Comparison of ENCODE assay signal across 26 cellular contexts in the genomic region with DNA sequence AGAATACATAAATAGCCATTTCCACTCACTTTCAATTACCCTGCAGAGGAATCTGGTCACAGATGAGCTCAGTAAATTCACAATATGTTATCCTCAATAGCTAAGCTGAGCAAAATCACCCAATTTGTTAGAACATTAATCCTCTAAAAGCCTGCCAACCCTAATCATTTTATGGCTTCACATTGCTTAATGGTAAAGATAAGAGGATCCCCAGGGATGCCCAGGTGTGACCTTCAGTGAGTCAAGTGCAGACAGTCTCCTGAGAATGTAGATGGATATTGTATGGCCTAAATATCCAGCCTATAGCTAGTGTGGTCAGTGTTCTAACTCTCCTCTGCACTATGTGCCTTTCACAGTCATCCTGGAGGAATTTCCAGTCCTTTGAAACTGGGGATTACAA. TPM values are rescaled to one million over a fixed set of nuclear protein-coding genes. Genes with fewer than 3 reads are reported as not detected.
DNase-seq lines count a peak whose midpoint lies in the region; ATAC-seq, FAIRE-seq and TF ChIP-seq lines count a peak whose summit lies in the region.
"Had no signal": no experiment of that assay in that cellular context is flagged by ENCODE, and none has a peak within 500 bp of the region (broad histone marks: within the 10 kb centered on the region; RNA-seq: fewer than 3 reads in every experiment).

No MANE protein-coding gene starts in this region.

- H3K18ac ChIP-seq in mesendoderm (ENCODE audit: low read length): no peak overlapping the region

- H2BK5ac ChIP-seq in mesendoderm (ENCODE audit: low read length): no peak overlapping the region

- no peaks in the 10 kb centered on the region for H3K79me1 ChIP-seq in mesendoderm (ENCODE audit: low read length)

- H3K4me2 ChIP-seq in mesendoderm (ENCODE audit: low read length): no peak overlapping the region
- H3K4me2 ChIP-seq: GM23338 had no signal

- H3K27ac ChIP-seq in mesendoderm (ENCODE audit: low read depth, low read length): no peak overlapping the region

- no peak overlapping the region for H3K9ac ChIP-seq in mesendoderm (ENCODE audit: low read length)

- no peak overlapping the region for H2BK120ac ChIP-seq in mesendoderm (ENCODE audit: low read depth, low read length)

- no peaks in the 10 kb centered on the region for H3K27me3 ChIP-seq in mesendoderm (ENCODE audit: insufficient read depth, low read length, poor library complexity)
- H3K27me3 ChIP-seq: MG63 had no signal

- H3K36me3 ChIP-seq in mesendoderm (ENCODE audit: control insufficient read depth, insufficient read depth, low read length): no peaks in the 10 kb centered on the region
- H3K36me3 ChIP-seq: MG63 had no signal

- DNase-seq in Ammon's horn (ENCODE audit: low spot score) (peak; percentile 14), D721Med (ENCODE audit: insufficient read length, low spot score) (no peak), NCI-H82 treated with DMSO at 0.1 percent for 48 hours (lab: John Stamatoyannopoulos, UW; ENCODE audit: unreplicated experiment) (peak; percentile 69), mesendoderm (peak; percentile 32), foreskin melanocyte (no peak), OCI-M2 (lab: John Stamatoyannopoulos, UW; ENCODE audit: unreplicated experiment) (no peak)
- DNase-seq: C1 segment of cervical spinal cord; CD8-positive, alpha-beta T cell; H9; HFFc6; KBM-7; MG63; NCI-H1105 treated with DMSO at 0.1 percent for 48 hours; NCI-H2029; NCI-H2171; NCI-H226; NCI-H510A; NCI-H748 treated with DMSO at 0.1 percent for 48 hours; OCI-M1; SIG-M5; T-helper 2 cell had no signal

- no peak overlapping the region for H3K23ac ChIP-seq in mesendoderm (ENCODE audit: low read length)

- no peak overlapping the region for H3K56ac ChIP-seq in mesendoderm (ENCODE audit: low read length)

- no peak overlapping the region for H3K4ac ChIP-seq in mesendoderm (ENCODE audit: low read depth, low read length)

- no peak overlapping the region for H2BK15ac ChIP-seq in mesendoderm (replicated peaks; ENCODE audit: low read depth)

- no peak for TF ChIP-seq CTCF in D721Med (IDR thresholded peaks at IDR 0.05; ENCODE audit: insufficient read depth, missing control alignments)

- H3K4me1 ChIP-seq in mesendoderm (ENCODE audit: control insufficient read depth, low read depth, low read length): no peaks in the 10 kb centered on the region
- H3K4me1 ChIP-seq: Caco-2 had no signal

- H4K8ac ChIP-seq in mesendoderm (ENCODE audit: low read depth, low read length): no peak overlapping the region

- H4K5ac ChIP-seq in mesendoderm (ENCODE audit: low read length): no peak overlapping the region

- peak; percentile 88 for FAIRE-seq in D721Med (lab: Jason Lieb, UNC)
- FAIRE-seq: A204.1, RCC 7860 had no signal

- no peak for ATAC-seq in HG03280 (IDR thresholded peaks at IDR 0.05; ENCODE audit: unreplicated experiment)
- ATAC-seq: CD8-positive, alpha-beta T cell had no signal

- H2AK5ac ChIP-seq in mesendoderm (ENCODE audit: low read length): no peak overlapping the region

- no peak overlapping the region for H3K4me3 ChIP-seq in mesendoderm (ENCODE audit: low read length)
- H3K4me3 ChIP-seq: GM23338, MG63 had no signal

- H3K79me2 ChIP-seq in mesendoderm (ENCODE audit: control insufficient read depth, insufficient read depth, low read length): no peaks in the 10 kb centered on the region

RNA-seq across cellular contexts. Expression of gene FAM76B, which starts 50.1 kb away (rescaled TPM):
- polyA plus RNA-seq in mesendoderm (2013, experiment 1 of 2): 27.2 TPM
- polyA plus RNA-seq in mesendoderm (2013, experiment 2 of 2): 24.3 TPM

RNA-seq across cellular contexts. Expression of gene CEP57, which starts 50.8 kb away (rescaled TPM):
- polyA plus RNA-seq in mesendoderm (2013, experiment 1 of 2): 43.5 TPM
- 43.5 TPM for polyA plus RNA-seq in mesendoderm (2013, experiment 2 of 2)

Comparison
In these comparisons a context has a peak if more than half of its experiments do, and no peak if none do; other contexts are left out.
1. DNase-seq: peak in Ammon's horn (single experiment), NCI-H82 treated with DMSO at 0.1 percent for 48 hours (single experiment) and mesendoderm (single experiment); none in D721Med (single experiment), foreskin melanocyte (single experiment) and OCI-M2 (single experiment).